In the genomic region with DNA sequence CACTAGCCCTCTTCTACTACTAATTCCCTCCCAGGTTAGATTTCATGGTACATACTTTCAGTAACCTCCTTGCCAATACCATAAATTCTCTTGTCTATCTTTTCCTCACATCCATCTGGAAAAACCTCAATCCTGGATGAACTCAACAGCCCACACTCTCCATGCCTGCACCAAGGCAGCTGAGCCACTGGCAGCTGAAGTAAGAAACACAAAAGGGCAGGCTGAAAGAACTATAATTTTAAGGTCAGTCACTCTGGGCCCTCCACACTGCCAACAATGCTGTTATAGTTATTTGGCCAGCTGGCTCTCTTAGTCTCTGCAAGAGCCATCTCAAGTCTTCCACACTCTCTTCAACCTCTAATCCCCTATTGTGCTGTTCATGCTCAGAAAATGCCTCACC, we compare ENCODE assay signal across 13 cellular contexts.
"Had no signal": no experiment of that assay in that cellular context is flagged by ENCODE, and none has a peak within 500 bp of the region (broad histone marks: within the 10 kb centered on the region; RNA-seq: fewer than 3 reads in every experiment).

No MANE protein-coding gene starts in this region.

- H3K27me3 ChIP-seq: adrenal gland, testis, upper lobe of right lung had no signal

- H3K4me3 ChIP-seq: adrenal gland, smooth muscle cell, testis, upper lobe of right lung had no signal

- H3K27ac Mint-ChIP-seq: activated naive CD4-positive, alpha-beta T cell treated with anti-CD3 and anti-CD28 coated beads, Interleukin-2, amount 50 U/mL, for 72 hours; activated T-helper 1 cell treated with anti-CD3 and anti-CD28 coated beads, Interleukin-12 subunit alpha, Interleukin-12 subunit beta, Interleukin-2, Interleukin-4 antibody, amounts not matched to agents 30 ng/mL and 10 ng/mL and 1 ng/mL, durations not matched to agents 14 hours and 24 hours and 36 hours; stimulated activated memory B cell treated with anti-CD40 and anti-IgM and Interleukin-4, amounts not matched to agents 10 μg/mL and 1 μg/mL and 100 μg/mL, for 72 hours had no signal

- H3K4me2 ChIP-seq: smooth muscle cell had no signal

- DNase-seq: activated CD4-positive, alpha-beta T cell treated with anti-CD3 and anti-CD28 coated beads for 1 hour; activated CD4-positive, alpha-beta T cell treated with anti-CD3 and anti-CD28 coated beads, Interleukin-2, amount 50 U/mL, for 4 hours; activated gamma-delta T cell treated with Interleukin-2 at 50 U/mL for 16 hours; adrenal gland; right cardiac atrium; stimulated activated CD4-positive, alpha-beta T cell treated with anti-CD3 and anti-CD28 coated beads, Interleukin-4, amount 100 ng/mL, for 24 hours; testis; upper lobe of right lung; WERI-Rb-1 had no signal

- H3K27ac ChIP-seq: adrenal gland, testis, upper lobe of right lung, WERI-Rb-1 had no signal

- H3K4me3 Mint-ChIP-seq: activated T-helper 1 cell treated with anti-CD3 and anti-CD28 coated beads, Interleukin-12 subunit alpha, Interleukin-12 subunit beta, Interleukin-2, Interleukin-4 antibody, amounts not matched to agents 30 ng/mL and 10 ng/mL and 1 ng/mL, durations not matched to agents 14 hours and 24 hours and 36 hours; stimulated activated memory B cell treated with anti-CD40 and anti-IgM and Interleukin-4, amounts not matched to agents 10 μg/mL and 1 μg/mL and 100 μg/mL, for 72 hours had no signal

- H3K4me1 ChIP-seq: adrenal gland, testis had no signal

- H3K9me3 ChIP-seq: adrenal gland, testis, upper lobe of right lung had no signal

- H3K36me3 ChIP-seq: adrenal gland, upper lobe of right lung, WERI-Rb-1 had no signal

- H3K36me3 Mint-ChIP-seq: stimulated activated memory B cell treated with anti-CD40 and anti-IgM and Interleukin-4, amounts not matched to agents 10 μg/mL and 1 μg/mL and 100 μg/mL, for 72 hours had no signal

- H3K9me3 Mint-ChIP-seq: activated naive CD4-positive, alpha-beta T cell treated with anti-CD3 and anti-CD28 coated beads, Interleukin-2, amount 50 U/mL, for 72 hours; activated T-helper 1 cell treated with anti-CD3 and anti-CD28 coated beads, Interleukin-12 subunit alpha, Interleukin-12 subunit beta, Interleukin-2, Interleukin-4 antibody, amounts not matched to agents 30 ng/mL and 10 ng/mL and 1 ng/mL, durations not matched to agents 14 hours and 24 hours and 36 hours; stimulated activated memory B cell treated with anti-CD40 and anti-IgM and Interleukin-4, amounts not matched to agents 10 μg/mL and 1 μg/mL and 100 μg/mL, for 72 hours had no signal

- H3K27me3 Mint-ChIP-seq: stimulated activated memory B cell treated with anti-CD40 and anti-IgM and Interleukin-4, amounts not matched to agents 10 μg/mL and 1 μg/mL and 100 μg/mL, for 72 hours had no signal

- ATAC-seq: activated naive CD4-positive, alpha-beta T cell treated with anti-CD3 and anti-CD28 coated beads, Interleukin-2, amount 50 U/mL, for 72 hours; right cardiac atrium; stimulated activated memory B cell treated with anti-CD40 and anti-IgM and Interleukin-4, amounts not matched to agents 10 μg/mL and 1 μg/mL and 100 μg/mL, for 72 hours; upper lobe of right lung had no signal
